8 cellular contexts compared by ENCODE assay signal in the genomic region with DNA sequence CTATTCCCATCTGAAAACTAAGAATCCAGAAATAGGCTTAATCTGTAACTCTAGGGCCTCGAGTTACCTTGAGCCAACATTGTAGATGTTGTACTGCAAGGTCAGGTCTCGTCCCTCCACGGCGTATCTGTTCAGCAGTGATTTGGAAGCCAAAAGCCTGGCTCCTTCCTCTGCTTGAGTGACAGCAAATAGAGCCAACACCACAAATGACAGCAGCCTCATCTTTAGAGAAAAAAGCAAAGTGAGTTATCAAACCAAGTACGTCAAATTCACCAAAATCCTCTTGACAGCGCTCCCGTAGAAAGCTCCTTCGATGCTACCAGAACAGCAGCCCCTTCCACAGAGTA. TPM values are rescaled to one million over a fixed set of nuclear protein-coding genes. Genes with fewer than 3 reads are reported as not detected.
DNase-seq lines count a peak whose midpoint lies in the region; ATAC-seq and TF ChIP-seq lines count a peak whose summit lies in the region.

No MANE protein-coding gene starts in this region.

- no peak for TF ChIP-seq POLR2A in GM18505 (IDR thresholded peaks at IDR 0.05; ENCODE audit: borderline replicate concordance, extremely low read depth, insufficient read depth, insufficient read length)
- TF ChIP-seq POLR2A in gastroesophageal sphincter (IDR thresholded peaks at IDR 0.05) = no peak

- 23 to 46% methylated on average over 4 to 5 of the region's 8 CpGs for WGBS in gastroesophageal sphincter (ENCODE audit: low coverage in 1 of 2), 2 donors

- ATAC-seq in GM18505 (IDR thresholded peaks at IDR 0.05; ENCODE audit: unreplicated experiment) = peak; percentile 15
- ATAC-seq in T-helper 17 cell = no peak
- ATAC-seq in gastroesophageal sphincter = no peak
- no peak for ATAC-seq in HG03039 (IDR thresholded peaks at IDR 0.05; ENCODE audit: unreplicated experiment)

- H3K4me3 ChIP-seq in gastroesophageal sphincter = peak overlapping the region; percentile 61 to 83
- H3K4me3 ChIP-seq in skeletal muscle cell (ENCODE audit: low read depth, low read length) = peak overlapping the region; percentile 84

- H3K27ac Mint-ChIP-seq in T-helper 17 cell = peak overlapping the region; percentile 93

- peaks cover 0 to 25% (median 5%) of the 10 kb centered on the region in 3 donors for H3K4me1 ChIP-seq in gastroesophageal sphincter

- H3K36me3 ChIP-seq in gastroesophageal sphincter = peaks cover 0 to 49% of the 10 kb centered on the region in 2 donors

- peaks cover 5% of the 10 kb centered on the region for H3K36me3 Mint-ChIP-seq in T-helper 17 cell (ENCODE audit: low read depth)

- H3K27me3 ChIP-seq in gastroesophageal sphincter = no peaks in the 10 kb centered on the region

- peaks cover 17% of the 10 kb centered on the region for H3K4me1 Mint-ChIP-seq in T-helper 17 cell

- DNase-seq in T-helper 17 cell (no peak), skeletal muscle cell (ENCODE audit: low read depth) (no peak), DMS53 (lab: John Stamatoyannopoulos, UW) (no peak), SHP77 treated with DMSO at 0.1 percent for 48 hours (lab: John Stamatoyannopoulos, UW) (no peak), T-helper 9 cell (no peak)

- TF ChIP-seq CTCF in gastroesophageal sphincter (IDR thresholded peaks at IDR 0.05) = no peak

- H3K27me3 Mint-ChIP-seq in T-helper 17 cell = no peaks in the 10 kb centered on the region

- peak overlapping the region; percentile 96 for H3K4me3 Mint-ChIP-seq in T-helper 17 cell

- peak overlapping the region in 3 of 4 donors; percentile 89 to 92 (median 92) for H3K27ac ChIP-seq in gastroesophageal sphincter

- no peak for TF ChIP-seq EP300 in gastroesophageal sphincter (IDR thresholded peaks at IDR 0.05)

- H3K9me3 ChIP-seq in T-helper 17 cell (ENCODE audit: control insufficient read depth, low read length, poor library complexity, severe bottlenecking) (no peaks in the 10 kb centered on the region), gastroesophageal sphincter (no peaks in the 10 kb centered on the region)

RNA-seq across cellular contexts. Expression of gene SSR2, which starts 0.8 kb away (rescaled TPM):
- 100 to 1,000 TPM; 217 to 234 TPM for total RNA-seq in T-helper 17 cell
- 100 to 1,000 TPM; 103 to 157 (median 146) TPM for total RNA-seq in gastroesophageal sphincter

RNA-seq across cellular contexts. Expression of gene UBQLN4, which starts 33.7 kb away (rescaled TPM):
- total RNA-seq in T-helper 17 cell (10 to 100 TPM; 21.9 to 22.7 TPM), gastroesophageal sphincter (10 to 100 TPM; 19.6 to 29.6 (median 24.8) TPM)

RNA-seq across cellular contexts. Expression of gene LAMTOR2, which starts 34.7 kb away (rescaled TPM):
- total RNA-seq in T-helper 17 cell = 10 to 100 TPM; 19.4 to 21.4 TPM
- total RNA-seq in gastroesophageal sphincter = 10 to 100 TPM; 66.8 to 79.3 (median 73.1) TPM

RNA-seq across cellular contexts. Expression of gene RAB25, which starts 41.0 kb away (rescaled TPM):
- 1 to 10 TPM; 1.4 to 1.8 TPM for total RNA-seq in T-helper 17 cell
- total RNA-seq in gastroesophageal sphincter = 10 to 100 TPM in 1 of 4 donors, not detected in 3; 22.1 TPM

RNA-seq across cellular contexts. Expression of gene ARHGEF2, which starts 41.6 kb away (rescaled TPM):
- 100 to 1,000 TPM in 1 of 2 donors, 10 to 100 TPM in 1; 86.1 to 123 TPM for total RNA-seq in T-helper 17 cell
- 10 to 100 TPM; 69.7 to 94.0 (median 82.6) TPM for total RNA-seq in gastroesophageal sphincter
